Comparison of ENCODE assay signal across 12 cellular contexts in genomic region chr12:92290016-92290685, GRCh38.
A peak's percentile ranks its signal among the peaks of the same experiment; 100 is the strongest.
DNase-seq lines count a peak whose midpoint lies in the region; TF ChIP-seq lines count a peak whose summit lies in the region.
"Had no signal": no experiment of that assay in that cellular context is flagged by ENCODE, and none has a peak within 500 bp of the region (broad histone marks: within the 10 kb centered on the region; RNA-seq: fewer than 3 reads in every experiment).

No MANE protein-coding gene starts in this region.

- DNase-seq in A673 (ENCODE audit: low spot score), result peak; percentile 31
- DNase-seq in HFFc6, result peak; percentile 70
- DNase-seq in adipocyte (ENCODE audit: low read depth), result peak; percentile 60
- peak; percentile 52 for DNase-seq in hepatic stellate cell (ENCODE audit: low spot score)
- DNase-seq in mucosa of gallbladder (ENCODE audit: low spot score), result no peak
- no peak for DNase-seq in tibial artery
- no peak for DNase-seq in kidney glomerular epithelial cell (lab: John Stamatoyannopoulos, UW)
- no peak for DNase-seq in activated CD4-positive, CD25-positive, alpha-beta regulatory T cell treated with anti-CD3 and anti-CD28 coated beads, Interleukin-2, amount 50 U/mL, for 72 hours
- DNase-seq: NCI-H1436, trophoblast cell had no signal

- no peaks in the 10 kb centered on the region for H3K27me3 ChIP-seq in A673 (replicated peaks; ENCODE audit: insufficient read depth, low read depth, low read length, poor library complexity)
- H3K27me3 ChIP-seq in adipocyte (replicated peaks; ENCODE audit: control insufficient read depth, insufficient read depth, low read length), result no peaks in the 10 kb centered on the region
- H3K27me3 ChIP-seq in tibial artery, result no peaks in the 10 kb centered on the region
- H3K27me3 ChIP-seq: BLaER1 had no signal

- no peaks in the 10 kb centered on the region for H3K36me3 Mint-ChIP-seq in HFFc6 (ENCODE audit: low read depth)

- no peaks in the 10 kb centered on the region for H3K9me3 Mint-ChIP-seq in HFFc6

- H3K4me1 Mint-ChIP-seq in HFFc6 (ENCODE audit: low read depth), result peaks cover 47% of the 10 kb centered on the region

- intact Hi-C loops in A673 (cut with micrococcal nuclease; ENCODE audit: unreplicated experiment) (no loop called here), tibial artery (cut with DNase I; ENCODE audit: low total_unique reads) (no loop called here)

- no peaks in the 10 kb centered on the region for H3K4me1 ChIP-seq in A673 (ENCODE audit: insufficient read depth, low read length, poor library complexity, severe bottlenecking)
- H3K4me1 ChIP-seq in adipocyte (ENCODE audit: control insufficient read depth, insufficient read depth, low read length), result peaks cover 22% of the 10 kb centered on the region
- H3K4me1 ChIP-seq in tibial artery, result peaks cover 0 to 4% (median 0%) of the 10 kb centered on the region in 4 donors
- H3K4me1 ChIP-seq: BLaER1 had no signal

- no peaks in the 10 kb centered on the region for H3K9me3 ChIP-seq in A673 (ENCODE audit: low read depth, low read length, poor library complexity, severe bottlenecking)
- H3K9me3 ChIP-seq in adipocyte (ENCODE audit: control insufficient read depth, low read length), result no peaks in the 10 kb centered on the region
- no peaks in the 10 kb centered on the region for H3K9me3 ChIP-seq in tibial artery
- H3K9me3 ChIP-seq: BLaER1 had no signal

- CTCF ChIA-PET in A673 (lab: Charles Lee), result no interaction called here

- H3K9ac ChIP-seq in adipocyte (ENCODE audit: low read length), result no peak overlapping the region
- H3K9ac ChIP-seq: BLaER1 had no signal

- H3K4me3 Mint-ChIP-seq in HFFc6, result peak overlapping the region; percentile 66
- H3K4me3 Mint-ChIP-seq: activated naive CD8-positive, alpha-beta T cell had no signal

- TF ChIP-seq CTCF in A673 (conservative IDR thresholded peaks at IDR 0.05; ENCODE audit: low read depth, low read length) (no peak), HFFc6 (IDR thresholded peaks at IDR 0.05) (no peak), tibial artery (IDR thresholded peaks at IDR 0.05) (no peak)

- no peaks in the 10 kb centered on the region for H3K27me3 Mint-ChIP-seq in HFFc6 (ENCODE audit: insufficient read depth)
- H3K27me3 Mint-ChIP-seq: activated naive CD8-positive, alpha-beta T cell had no signal

- peak overlapping the region; percentile 88 for H3K27ac Mint-ChIP-seq in HFFc6
- H3K27ac Mint-ChIP-seq: activated naive CD8-positive, alpha-beta T cell had no signal

- no TSS peak for BruUV-seq in A673 (replicated peaks; lab: Mats Ljungman, UMichigan)

- no peak overlapping the region for H3K27ac ChIP-seq in A673 (ENCODE audit: low read depth, low read length, poor library complexity, severe bottlenecking)
- no peak overlapping the region for H3K27ac ChIP-seq in tibial artery
- H3K27ac ChIP-seq: BLaER1 had no signal

- POLR2A ChIA-PET in A673 (lab: Charles Lee; ENCODE audit: low non-redundant PET), result interaction anchor here (0.6 kb wide), 2 partner anchors 14 to 26 kb away, joined by 3 read pairs; no protein-coding TSS in a partner anchor

- H3K4me3 ChIP-seq in A673 (ENCODE audit: low read depth, low read length, poor library complexity, severe bottlenecking) (no peak overlapping the region), adipocyte (ENCODE audit: low read length) (peak overlapping the region; percentile 22), tibial artery (no peak overlapping the region)
- H3K4me3 ChIP-seq: BLaER1 had no signal

- H3K36me3 ChIP-seq in A673 (ENCODE audit: insufficient read depth, low read length, poor library complexity, severe bottlenecking) (no peaks in the 10 kb centered on the region), adipocyte (ENCODE audit: control insufficient read depth, insufficient read depth, low read length, severe bottlenecking) (no peaks in the 10 kb centered on the region), tibial artery (no peaks in the 10 kb centered on the region)
- H3K36me3 ChIP-seq: BLaER1 had no signal

Comparison
In these comparisons a context has a peak if more than half of its experiments do, and no peak if none do; other contexts are left out.
1. DNase-seq: peak in A673 (single experiment), HFFc6 (single experiment), adipocyte (single experiment) and hepatic stellate cell (single experiment); none in mucosa of gallbladder (single experiment), tibial artery (0 of 2), kidney glomerular epithelial cell (single experiment) and activated CD4-positive, CD25-positive, alpha-beta regulatory T cell treated with anti-CD3 and anti-CD28 coated beads, Interleukin-2, amount 50 U/mL, for 72 hours (single experiment).